21 cellular contexts compared by ENCODE assay signal in the genomic region with DNA sequence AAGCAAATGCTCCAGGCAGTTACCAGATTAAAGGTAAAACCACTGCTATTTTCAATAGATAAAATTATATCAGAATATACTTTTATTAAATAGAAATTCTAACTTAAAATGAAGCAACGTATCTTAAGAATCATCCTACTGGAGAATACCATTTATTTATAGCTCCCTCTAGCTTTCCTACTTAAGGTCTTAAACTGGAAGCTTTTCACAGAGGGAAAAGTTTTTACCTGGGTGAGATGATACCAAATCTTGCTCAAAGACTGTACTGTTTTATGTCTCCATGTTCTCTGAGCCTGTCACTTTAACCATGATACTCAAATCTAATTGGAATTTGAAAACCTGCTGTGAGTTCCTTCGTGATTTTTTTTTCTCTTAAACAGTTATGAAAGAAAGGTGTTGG.
DNase-seq lines count a peak whose midpoint lies in the region; ATAC-seq and TF ChIP-seq lines count a peak whose summit lies in the region.
"Had no signal": no experiment of that assay in that cellular context is flagged by ENCODE, and none has a peak within 500 bp of the region (broad histone marks: within the 10 kb centered on the region; RNA-seq: fewer than 3 reads in every experiment).

No MANE protein-coding gene starts in this region.

- H3K9me3 ChIP-seq in RWPE2 (ENCODE audit: severe bottlenecking) (no peaks in the 10 kb centered on the region), mesodermal cell (ENCODE audit: control insufficient read depth, low read length) (no peaks in the 10 kb centered on the region)
- H3K9me3 ChIP-seq: BLaER1 treated with 17β-estradiol and CSF1 and Interleukin-3, amounts not matched to agents 10 nM and 100 nM; mucosa of descending colon had no signal

- H3K4me1 ChIP-seq in RWPE2 (ENCODE audit: insufficient read depth, poor library complexity, severe bottlenecking) (peaks cover 20% of the 10 kb centered on the region), mesodermal cell (ENCODE audit: control insufficient read depth, insufficient read depth, low read length, poor library complexity, severe bottlenecking) (peaks cover 6% of the 10 kb centered on the region)

- ATAC-seq in RWPE2 (ENCODE audit: low read depth) = no peak
- no peak for ATAC-seq in stimulated activated naive CD8-positive, alpha-beta T cell treated with anti-CD3 and anti-CD28 coated beads, Interleukin-15, Interleukin-2, amounts not matched to agents 100 U/mL and 50 U/mL, for 24 hours
- no peak for ATAC-seq in GM18867 (IDR thresholded peaks at IDR 0.05; ENCODE audit: unreplicated experiment)
- ATAC-seq: activated CD4-positive, alpha-beta T cell treated with anti-CD3 and anti-CD28 coated beads for 36 hours; activated T-cell treated with anti-CD3 and anti-CD28 coated beads, Interleukin-2, amount 50 U/mL, for 4 hours; mucosa of descending colon; natural killer cell treated with Interleukin-12 subunit alpha and Interleukin-12 subunit beta and Interleukin-15 and Interleukin-18, amount 100 ng/mL, for 72 hours had no signal

- H3K27ac ChIP-seq in RWPE2 (ENCODE audit: poor library complexity, severe bottlenecking) (peak overlapping the region; percentile 79), mesodermal cell (ENCODE audit: low read depth, low read length, severe bottlenecking) (peak overlapping the region; percentile 76)
- H3K27ac ChIP-seq: BLaER1 treated with 17β-estradiol and CSF1 and Interleukin-3, amounts not matched to agents 10 nM and 100 nM; coronary artery had no signal

- no peaks in the 10 kb centered on the region for H3K27me3 ChIP-seq in RWPE2 (ENCODE audit: insufficient read depth, poor library complexity, severe bottlenecking)
- H3K27me3 ChIP-seq: BLaER1 treated with 17β-estradiol and CSF1 and Interleukin-3, amounts not matched to agents 10 nM and 100 nM had no signal

- no CpG with 5 or more reads among the region's 2 CpGs for WGBS in mesodermal cell (ENCODE audit: insufficient coverage in 2 of 2), 2 experiments

- no peak overlapping the region for H3K4me3 ChIP-seq in AG10803 (ENCODE audit: low read length)
- no peak overlapping the region for H3K4me3 ChIP-seq in RWPE2 (ENCODE audit: severe bottlenecking)
- no peak overlapping the region for H3K4me3 ChIP-seq in choroid plexus epithelial cell (ENCODE audit: low read depth, low read length)
- no peak overlapping the region for H3K4me3 ChIP-seq in mesodermal cell (ENCODE audit: extremely low read depth, insufficient read depth, low read length, poor library complexity, severe bottlenecking)
- H3K4me3 ChIP-seq: BLaER1 treated with 17β-estradiol and CSF1 and Interleukin-3, amounts not matched to agents 10 nM and 100 nM; coronary artery; mucosa of descending colon had no signal

- H3K36me3 ChIP-seq in RWPE2 (ENCODE audit: low read depth) (no peaks in the 10 kb centered on the region), mesodermal cell (ENCODE audit: control insufficient read depth, insufficient read depth, low read length) (no peaks in the 10 kb centered on the region)
- H3K36me3 ChIP-seq: BLaER1 treated with 17β-estradiol and CSF1 and Interleukin-3, amounts not matched to agents 10 nM and 100 nM had no signal

- TF ChIP-seq CTCF in AG10803 (conservative IDR thresholded peaks at IDR 0.05; ENCODE audit: low read length) = peak; percentile 20; the same call in 1 of the 2 replicates
- no peak for TF ChIP-seq CTCF in RWPE2 (IDR thresholded peaks at IDR 0.05; ENCODE audit: poor library complexity, severe bottlenecking)
- TF ChIP-seq CTCF in choroid plexus epithelial cell (conservative IDR thresholded peaks at IDR 0.05; ENCODE audit: low read depth, low read length) = peak; percentile 15

- DNase-seq in AG10803 (ENCODE audit: low read depth) (no peak), RWPE2 (ENCODE audit: low spot score) (no peak), choroid plexus epithelial cell (ENCODE audit: low read depth) (peak; percentile 24), germinal center (ENCODE audit: low spot score) (no peak)
- no peak for DNase-seq in stimulated activated naive CD8-positive, alpha-beta T cell treated with anti-CD3 and anti-CD28 coated beads, Interleukin-15, Interleukin-2, amounts not matched to agents 100 U/mL and 50 U/mL, for 24 hours
- DNase-seq in activated naive CD4-positive, alpha-beta T cell treated with anti-CD3 and anti-CD28 coated beads, Interleukin-2, amount 50 U/mL, for 16 hours = no peak
- DNase-seq: activated CD4-positive, alpha-beta T cell treated with anti-CD3 and anti-CD28 coated beads for 36 hours; activated CD8-positive, alpha-beta memory T cell treated with anti-CD3 and anti-CD28 coated beads for 24 hours; activated T-cell treated with anti-CD3 and anti-CD28 coated beads, Interleukin-2, amount 50 U/mL, for 4 hours; COR-L47; DMS79 treated with DMSO at 0.1 percent for 48 hours; islet precursor cell; Karpas-422; mucosa of descending colon; NCI-H1436 treated with DMSO at 0.1 percent for 48 hours; NCI-H2107 had no signal
